ENCODE assay signal across 12 cellular contexts in the genomic region with DNA sequence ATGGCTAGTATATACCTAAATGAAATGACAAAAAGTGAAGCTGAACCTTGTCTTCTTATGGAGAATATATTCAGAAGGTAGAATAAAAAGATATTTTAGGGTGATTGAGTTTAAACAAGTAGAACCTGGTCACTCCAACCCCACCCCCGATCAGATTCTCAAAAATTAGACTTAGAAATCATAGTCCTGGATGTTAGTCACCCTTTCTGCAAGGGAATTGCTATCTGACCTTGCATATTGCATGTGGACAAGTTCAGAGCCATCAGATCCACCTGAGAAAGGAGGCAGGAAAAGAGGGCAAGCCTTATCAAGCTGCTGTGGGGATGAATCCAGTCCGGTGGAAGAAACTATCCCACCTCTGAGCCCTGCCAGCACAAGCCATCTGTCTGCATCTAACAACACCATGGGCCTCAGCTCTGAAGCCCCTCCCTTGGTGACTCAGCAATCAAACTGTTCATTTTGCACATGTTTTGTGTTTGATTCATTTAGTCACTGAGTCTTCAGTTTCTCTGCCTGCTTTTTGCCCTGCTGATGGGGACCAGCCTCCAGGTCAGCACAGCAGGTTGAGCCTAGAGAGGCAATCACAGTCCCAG.
DNase-seq lines count a peak whose midpoint lies in the region; ATAC-seq, FAIRE-seq and TF ChIP-seq lines count a peak whose summit lies in the region.
"Had no signal": no experiment of that assay in that cellular context is flagged by ENCODE, and none has a peak within 500 bp of the region (broad histone marks: within the 10 kb centered on the region; RNA-seq: fewer than 3 reads in every experiment).

No MANE protein-coding gene starts in this region.

- no peak for TF ChIP-seq POLR2A in NB4 (IDR thresholded peaks at IDR 0.05; ENCODE audit: extremely low read depth, insufficient read length)

- H3K9me3 ChIP-seq in BE2C, result no peaks in the 10 kb centered on the region
- no peaks in the 10 kb centered on the region for H3K9me3 ChIP-seq in lung (ENCODE audit: control insufficient read depth in 2 of 2, insufficient read depth in 1 of 2, low read length in 1 of 2)

- 60 to 79% methylated on average over 2 of the region's 2 CpGs for WGBS in lung, 2 donors

- H3K27me3 ChIP-seq in BE2C (no peaks in the 10 kb centered on the region), bronchial epithelial cell (ENCODE audit: control insufficient read depth, insufficient read depth, low read length) (no peaks in the 10 kb centered on the region), lung (ENCODE audit: control insufficient read depth, insufficient read depth) (no peaks in the 10 kb centered on the region)

- ATAC-seq in lung (ENCODE audit: insufficient read depth, low FRiP score), result peak; percentile 47
- no peak for ATAC-seq in HG02759 (IDR thresholded peaks at IDR 0.05; ENCODE audit: unreplicated experiment)
- ATAC-seq in HG03175 (IDR thresholded peaks at IDR 0.05; ENCODE audit: unreplicated experiment), result no peak
- ATAC-seq: natural killer cell had no signal

- FAIRE-seq in bronchial epithelial cell (lab: Jason Lieb, UNC), result peak; percentile 76

- intact Hi-C loops in posterior vena cava (cut with DNase I), result loop anchor here in 1 of 2 donors (2.0 kb wide), 1 partner anchor 43 kb away; no protein-coding TSS in a partner anchor

- DNase-seq in BE2C (peak; percentile 59), NB4 (ENCODE audit: low read depth) (peak; percentile 32), bronchial epithelial cell (ENCODE audit: low read depth) (peak; percentile 92), lung (ENCODE audit: low spot score) (no peak), NK-92 (lab: John Stamatoyannopoulos, UW; ENCODE audit: unreplicated experiment) (no peak), posterior vena cava (ENCODE audit: low spot score) (no peak)
- DNase-seq: activated CD8-positive, alpha-beta memory T cell treated with anti-CD3 and anti-CD28 coated beads, Interleukin-2, amount 50 U/mL, for 48 hours; natural killer cell; NCI-H510A; T-helper 1 cell had no signal

- H3K36me3 ChIP-seq in BE2C (no peaks in the 10 kb centered on the region), bronchial epithelial cell (ENCODE audit: control insufficient read depth, insufficient read depth, low read length) (no peaks in the 10 kb centered on the region), lung (ENCODE audit: control insufficient read depth in 2 of 2, insufficient read depth in 2 of 2, low read length in 2 of 2) (no peaks in the 10 kb centered on the region)

- H3K4me3 ChIP-seq in BE2C (ENCODE audit: low read depth, low read length) (no peak overlapping the region), NB4 (ENCODE audit: low read depth, low read length) (no peak overlapping the region), bronchial epithelial cell (ENCODE audit: low read depth, low read length) (no peak overlapping the region), lung (no peak overlapping the region)

- H3K4me1 ChIP-seq in BE2C, result peaks cover 8% of the 10 kb centered on the region
- no peaks in the 10 kb centered on the region for H3K4me1 ChIP-seq in lung (ENCODE audit: control insufficient read depth in 2 of 2, insufficient read depth in 2 of 2, low read length in 2 of 2)

- no peak overlapping the region for H3K27ac ChIP-seq in lung (ENCODE audit: low read depth in 1 of 2, low read length in 1 of 2)

- no peak for TF ChIP-seq CTCF in BE2C (IDR thresholded peaks at IDR 0.05; ENCODE audit: low read depth, low read length)
- no peak for TF ChIP-seq CTCF in NB4 (IDR thresholded peaks at IDR 0.05; ENCODE audit: low read depth, low read length)
- TF ChIP-seq CTCF in bronchial epithelial cell (IDR thresholded peaks at IDR 0.05; ENCODE audit: insufficient read depth, low read length, severe bottlenecking), result no peak
- TF ChIP-seq CTCF in lung (IDR thresholded peaks at IDR 0.05; ENCODE audit: control extremely low read depth, extremely low read depth), result no peak

Comparison
In these comparisons a context has a peak if more than half of its experiments do, and no peak if none do; other contexts are left out.
1. DNase-seq: peak in BE2C (single experiment), NB4 (single experiment) and bronchial epithelial cell (single experiment); none in lung (single experiment), NK-92 (single experiment) and posterior vena cava (single experiment).